In the genomic region with DNA sequence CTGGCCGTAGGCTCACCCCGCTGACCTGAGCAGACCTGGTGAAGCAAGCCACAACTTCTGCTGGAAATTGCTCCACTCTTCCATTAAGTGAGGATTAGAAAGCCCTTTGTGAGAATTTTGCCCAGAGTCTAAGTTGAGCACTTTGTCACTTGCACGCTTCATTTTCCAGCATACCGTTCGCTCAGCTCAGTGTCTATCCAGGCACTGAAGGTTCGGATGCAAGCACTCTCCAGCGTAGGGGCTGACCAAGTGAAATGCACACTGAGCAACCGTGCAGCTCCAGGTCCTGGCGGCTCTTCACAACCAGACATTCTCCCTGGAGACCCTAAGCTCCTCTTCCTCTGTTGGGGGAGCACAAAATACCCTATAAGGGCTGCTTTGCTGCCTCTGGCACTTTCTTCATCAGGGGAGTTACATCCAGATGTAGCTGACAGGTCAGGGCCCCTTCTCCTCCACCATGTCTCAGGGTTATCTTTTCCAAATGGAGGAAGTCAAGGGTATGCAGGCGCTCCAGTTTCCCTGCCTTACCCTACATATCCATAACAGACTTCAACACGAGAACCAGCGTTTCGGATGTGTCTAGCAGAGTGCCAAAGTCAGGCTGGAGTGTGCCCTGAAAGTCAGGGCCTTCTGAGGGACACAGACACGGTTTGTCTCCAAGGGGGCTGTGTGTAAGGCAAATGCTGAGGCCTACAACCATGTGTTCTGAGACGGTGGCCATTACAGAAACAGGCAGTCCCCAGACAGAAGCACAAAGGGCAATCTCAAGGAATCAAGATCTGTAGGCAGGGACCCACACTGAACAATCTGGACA, we compare ENCODE assay signal across 19 cellular contexts.
DNase-seq lines count a peak whose midpoint lies in the region; ATAC-seq, FAIRE-seq and TF ChIP-seq lines count a peak whose summit lies in the region.
"Had no signal": no experiment of that assay in that cellular context is flagged by ENCODE, and none has a peak within 500 bp of the region (broad histone marks: within the 10 kb centered on the region; RNA-seq: fewer than 3 reads in every experiment).

No MANE protein-coding gene starts in this region.

- no peak overlapping the region for H2BK15ac ChIP-seq in mesendoderm (replicated peaks; ENCODE audit: low read depth)

- ATAC-seq in GM18868 (IDR thresholded peaks at IDR 0.05; ENCODE audit: unreplicated experiment) = no peak
- ATAC-seq: A549, Right ventricle myocardium inferior had no signal

- H3K36me3 Mint-ChIP-seq in chondrocyte (ENCODE audit: low read depth) = peaks cover 1% of the 10 kb centered on the region
- H3K36me3 Mint-ChIP-seq: CD14-positive monocyte, IgD-negative memory B cell had no signal

- H4K8ac ChIP-seq in mesendoderm (ENCODE audit: low read depth, low read length) = no peak overlapping the region

- peak overlapping the region; percentile 90 for H2AK5ac ChIP-seq in mesendoderm (ENCODE audit: low read length)

- no peaks in the 10 kb centered on the region for H3K79me2 ChIP-seq in mesendoderm (ENCODE audit: control insufficient read depth, insufficient read depth, low read length)

- no peak overlapping the region for H4K5ac ChIP-seq in mesendoderm (ENCODE audit: low read length)

- H2BK120ac ChIP-seq in mesendoderm (ENCODE audit: low read depth, low read length) = no peak overlapping the region

- DNase-seq in chondrocyte (ENCODE audit: low spot score) = peak; percentile 24
- DNase-seq in mesendoderm = no peak
- DNase-seq in retina = peak; percentile 66
- DNase-seq in kidney = no peak
- DNase-seq in AG08396 (ENCODE audit: low spot score) = no peak
- DNase-seq in hippocampal formation (lab: John Stamatoyannopoulos, UW) = no peak
- DNase-seq: DMS153, Kasumi-1, MM.1S, NCI-H1092 treated with DMSO at 0.1 percent for 48 hours, NCI-H510A treated with DMSO at 0.1 percent for 48 hours had no signal

- no CpG with 5 or more reads among the region's 15 CpGs for WGBS in mesendoderm (ENCODE audit: extremely low coverage, insufficient coverage, low lambda C conversion rate)

- peaks cover 57% of the 10 kb centered on the region for H3K4me1 Mint-ChIP-seq in chondrocyte (ENCODE audit: low read depth)
- H3K4me1 Mint-ChIP-seq: CD14-positive monocyte had no signal

- H3K27ac ChIP-seq in BLaER1 treated with 17β-estradiol and CSF1 and Interleukin-3, amounts not matched to agents 10 nM and 100 nM = no peak overlapping the region
- no peak overlapping the region for H3K27ac ChIP-seq in mesendoderm (ENCODE audit: low read depth, low read length)
- H3K27ac ChIP-seq in kidney (ENCODE audit: low read depth in 2 of 2, low read length in 2 of 2) = no peak overlapping the region
- H3K27ac ChIP-seq: A549, Peyer's patch had no signal

- no peak overlapping the region for H3K4ac ChIP-seq in mesendoderm (ENCODE audit: low read depth, low read length)

- no peaks in the 10 kb centered on the region for H3K36me3 ChIP-seq in BLaER1 treated with 17β-estradiol and CSF1 and Interleukin-3, amounts not matched to agents 10 nM and 100 nM
- H3K36me3 ChIP-seq in mesendoderm (ENCODE audit: control insufficient read depth, insufficient read depth, low read length) (no peaks in the 10 kb centered on the region), kidney (ENCODE audit: control insufficient read depth in 1 of 2, insufficient read depth in 2 of 2, low read length in 2 of 2) (no peaks in the 10 kb centered on the region)
- H3K36me3 ChIP-seq: Peyer's patch had no signal

- no peak overlapping the region for H3K18ac ChIP-seq in mesendoderm (ENCODE audit: low read length)

- H2BK5ac ChIP-seq in mesendoderm (ENCODE audit: low read length) = no peak overlapping the region

- H3K9me3 Mint-ChIP-seq in chondrocyte (ENCODE audit: low read depth) = no peaks in the 10 kb centered on the region

- peaks cover 35 to 62% (median 42%) of the 10 kb centered on the region in 11 experiments for H3K27me3 ChIP-seq in BLaER1 treated with 17β-estradiol and CSF1 and Interleukin-3, amounts not matched to agents 10 nM and 100 nM
- H3K27me3 ChIP-seq in mesendoderm (ENCODE audit: insufficient read depth, low read length, poor library complexity) = peaks cover 4% of the 10 kb centered on the region
- H3K27me3 ChIP-seq: Peyer's patch had no signal

- no peak overlapping the region for H3K23ac ChIP-seq in mesendoderm (ENCODE audit: low read length)

- H3K79me1 ChIP-seq in mesendoderm (ENCODE audit: low read length) = no peaks in the 10 kb centered on the region

- intact Hi-C loops in kidney (cut with DNase I) = no loop called here

- peaks cover 0 to 14% (median 0%) of the 10 kb centered on the region in 11 experiments; a peak in 4 of 22 replicates for H4K20me1 ChIP-seq in BLaER1 treated with 17β-estradiol and CSF1 and Interleukin-3, amounts not matched to agents 10 nM and 100 nM

- peak overlapping the region in 10 of 11 experiments; percentile 79 to 98 (median 94); a peak in 18 of 22 replicates for H3K4me2 ChIP-seq in BLaER1 treated with 17β-estradiol and CSF1 and Interleukin-3, amounts not matched to agents 10 nM and 100 nM
- H3K4me2 ChIP-seq in mesendoderm (ENCODE audit: low read length) = no peak overlapping the region
- H3K4me2 ChIP-seq: A549 had no signal

- peaks cover 0 to 5% (median under 1%) of the 10 kb centered on the region in 11 experiments; a peak in 10 of 22 replicates for H3K9me3 ChIP-seq in BLaER1 treated with 17β-estradiol and CSF1 and Interleukin-3, amounts not matched to agents 10 nM and 100 nM (replicated peaks in 1 of 11)
- no peaks in the 10 kb centered on the region for H3K9me3 ChIP-seq in kidney (ENCODE audit: control insufficient read depth in 1 of 2, low read length in 2 of 2)
- H3K9me3 ChIP-seq: A549, Peyer's patch had no signal

- H3K27me3 Mint-ChIP-seq in chondrocyte (ENCODE audit: low read depth) = peaks cover 20% of the 10 kb centered on the region

- H3K4me1 ChIP-seq in BLaER1 treated with 17β-estradiol and CSF1 and Interleukin-3, amounts not matched to agents 10 nM and 100 nM = peaks cover 88 to 98% (median 96%) of the 10 kb centered on the region in 10 experiments
- H3K4me1 ChIP-seq in mesendoderm (ENCODE audit: control insufficient read depth, low read depth, low read length) = peaks cover 13% of the 10 kb centered on the region
- H3K4me1 ChIP-seq in kidney (ENCODE audit: control insufficient read depth in 1 of 2, insufficient read depth in 1 of 2, low read depth in 1 of 2, low read length in 2 of 2) = peaks cover 21 to 25% of the 10 kb centered on the region in 2 donors

- H3K4me3 Mint-ChIP-seq in chondrocyte (ENCODE audit: unreplicated experiment) = no peak overlapping the region
- H3K4me3 Mint-ChIP-seq: IgD-negative memory B cell had no signal

- H3K27ac Mint-ChIP-seq in chondrocyte (ENCODE audit: unreplicated experiment) = no peak overlapping the region
- H3K27ac Mint-ChIP-seq: CD14-positive monocyte, IgD-negative memory B cell had no signal

- H3K56ac ChIP-seq in mesendoderm (ENCODE audit: low read length) = peak overlapping the region; percentile 22

- no peak for FAIRE-seq in kidney (lab: Jason Lieb, UNC)
- FAIRE-seq: A549, GM12892 had no signal

- H3K4me3 ChIP-seq in BLaER1 treated with 17β-estradiol and CSF1 and Interleukin-3, amounts not matched to agents 10 nM and 100 nM = no peak overlapping the region
- no peak overlapping the region for H3K4me3 ChIP-seq in mesendoderm (ENCODE audit: low read length)
- no peak overlapping the region for H3K4me3 ChIP-seq in kidney (ENCODE audit: low read length in 2 of 2)
- H3K4me3 ChIP-seq: A549, Peyer's patch had no signal

- no peak for TF ChIP-seq CTCF in chondrocyte (IDR thresholded peaks at IDR 0.05)
- no peak for TF ChIP-seq CTCF in kidney (IDR thresholded peaks at IDR 0.05; ENCODE audit: borderline replicate concordance, extremely low read depth, insufficient read depth)

- H3K9ac ChIP-seq in BLaER1 treated with 17β-estradiol and CSF1 and Interleukin-3, amounts not matched to agents 10 nM and 100 nM = no peak overlapping the region
- H3K9ac ChIP-seq in mesendoderm (ENCODE audit: low read length) (no peak overlapping the region), kidney (ENCODE audit: low read length in 2 of 2) (no peak overlapping the region)

Comparison
In these comparisons a context has a peak if more than half of its experiments do, and no peak if none do; other contexts are left out.
1. DNase-seq: peak in chondrocyte (single experiment) and retina (single experiment); none in mesendoderm (single experiment), kidney (single experiment), AG08396 (single experiment) and hippocampal formation (0 of 2).